1 cellular context compared by ENCODE assay signal in the genomic region with DNA sequence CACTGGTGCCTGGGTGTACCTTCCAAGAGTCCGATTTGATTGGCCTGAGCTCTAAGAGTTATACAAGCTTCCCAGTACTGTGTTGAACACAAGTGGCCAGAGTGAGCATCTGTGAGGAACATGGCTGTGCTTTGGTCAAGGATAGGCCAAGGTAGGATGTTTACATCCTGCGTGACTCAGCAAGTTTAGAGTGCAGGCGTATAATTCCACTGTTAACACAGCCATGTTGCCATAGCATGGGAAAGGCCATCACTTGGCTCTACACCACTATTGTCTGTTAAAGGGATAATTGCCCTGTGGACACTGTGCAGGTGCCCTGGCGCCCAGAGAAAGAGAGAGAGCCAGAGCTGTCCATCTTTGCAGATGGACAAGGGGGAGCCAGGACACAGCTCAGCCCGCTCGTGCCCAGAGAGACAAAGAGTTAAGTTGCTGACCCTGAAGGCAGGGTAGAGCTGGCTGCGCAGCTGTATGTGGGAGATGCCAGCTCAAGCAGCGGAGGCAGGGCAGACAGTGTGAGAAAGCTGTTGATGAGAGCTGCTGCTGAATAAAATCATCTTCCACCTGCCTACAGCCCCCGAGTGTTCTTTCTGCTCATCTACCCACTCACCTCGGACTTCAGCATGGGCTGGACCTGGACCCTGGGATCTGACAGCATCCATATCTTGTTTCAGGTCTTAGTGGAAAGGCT.
TF ChIP-seq lines count a peak whose summit lies in the region.

No MANE protein-coding gene starts in this region.

TF ChIP-seq in GM23338, 12 proteins besides CTCF, POLR2A, EP300 and RAD21 (continued from another document):
- TF ChIP-seq, protein P1, sequence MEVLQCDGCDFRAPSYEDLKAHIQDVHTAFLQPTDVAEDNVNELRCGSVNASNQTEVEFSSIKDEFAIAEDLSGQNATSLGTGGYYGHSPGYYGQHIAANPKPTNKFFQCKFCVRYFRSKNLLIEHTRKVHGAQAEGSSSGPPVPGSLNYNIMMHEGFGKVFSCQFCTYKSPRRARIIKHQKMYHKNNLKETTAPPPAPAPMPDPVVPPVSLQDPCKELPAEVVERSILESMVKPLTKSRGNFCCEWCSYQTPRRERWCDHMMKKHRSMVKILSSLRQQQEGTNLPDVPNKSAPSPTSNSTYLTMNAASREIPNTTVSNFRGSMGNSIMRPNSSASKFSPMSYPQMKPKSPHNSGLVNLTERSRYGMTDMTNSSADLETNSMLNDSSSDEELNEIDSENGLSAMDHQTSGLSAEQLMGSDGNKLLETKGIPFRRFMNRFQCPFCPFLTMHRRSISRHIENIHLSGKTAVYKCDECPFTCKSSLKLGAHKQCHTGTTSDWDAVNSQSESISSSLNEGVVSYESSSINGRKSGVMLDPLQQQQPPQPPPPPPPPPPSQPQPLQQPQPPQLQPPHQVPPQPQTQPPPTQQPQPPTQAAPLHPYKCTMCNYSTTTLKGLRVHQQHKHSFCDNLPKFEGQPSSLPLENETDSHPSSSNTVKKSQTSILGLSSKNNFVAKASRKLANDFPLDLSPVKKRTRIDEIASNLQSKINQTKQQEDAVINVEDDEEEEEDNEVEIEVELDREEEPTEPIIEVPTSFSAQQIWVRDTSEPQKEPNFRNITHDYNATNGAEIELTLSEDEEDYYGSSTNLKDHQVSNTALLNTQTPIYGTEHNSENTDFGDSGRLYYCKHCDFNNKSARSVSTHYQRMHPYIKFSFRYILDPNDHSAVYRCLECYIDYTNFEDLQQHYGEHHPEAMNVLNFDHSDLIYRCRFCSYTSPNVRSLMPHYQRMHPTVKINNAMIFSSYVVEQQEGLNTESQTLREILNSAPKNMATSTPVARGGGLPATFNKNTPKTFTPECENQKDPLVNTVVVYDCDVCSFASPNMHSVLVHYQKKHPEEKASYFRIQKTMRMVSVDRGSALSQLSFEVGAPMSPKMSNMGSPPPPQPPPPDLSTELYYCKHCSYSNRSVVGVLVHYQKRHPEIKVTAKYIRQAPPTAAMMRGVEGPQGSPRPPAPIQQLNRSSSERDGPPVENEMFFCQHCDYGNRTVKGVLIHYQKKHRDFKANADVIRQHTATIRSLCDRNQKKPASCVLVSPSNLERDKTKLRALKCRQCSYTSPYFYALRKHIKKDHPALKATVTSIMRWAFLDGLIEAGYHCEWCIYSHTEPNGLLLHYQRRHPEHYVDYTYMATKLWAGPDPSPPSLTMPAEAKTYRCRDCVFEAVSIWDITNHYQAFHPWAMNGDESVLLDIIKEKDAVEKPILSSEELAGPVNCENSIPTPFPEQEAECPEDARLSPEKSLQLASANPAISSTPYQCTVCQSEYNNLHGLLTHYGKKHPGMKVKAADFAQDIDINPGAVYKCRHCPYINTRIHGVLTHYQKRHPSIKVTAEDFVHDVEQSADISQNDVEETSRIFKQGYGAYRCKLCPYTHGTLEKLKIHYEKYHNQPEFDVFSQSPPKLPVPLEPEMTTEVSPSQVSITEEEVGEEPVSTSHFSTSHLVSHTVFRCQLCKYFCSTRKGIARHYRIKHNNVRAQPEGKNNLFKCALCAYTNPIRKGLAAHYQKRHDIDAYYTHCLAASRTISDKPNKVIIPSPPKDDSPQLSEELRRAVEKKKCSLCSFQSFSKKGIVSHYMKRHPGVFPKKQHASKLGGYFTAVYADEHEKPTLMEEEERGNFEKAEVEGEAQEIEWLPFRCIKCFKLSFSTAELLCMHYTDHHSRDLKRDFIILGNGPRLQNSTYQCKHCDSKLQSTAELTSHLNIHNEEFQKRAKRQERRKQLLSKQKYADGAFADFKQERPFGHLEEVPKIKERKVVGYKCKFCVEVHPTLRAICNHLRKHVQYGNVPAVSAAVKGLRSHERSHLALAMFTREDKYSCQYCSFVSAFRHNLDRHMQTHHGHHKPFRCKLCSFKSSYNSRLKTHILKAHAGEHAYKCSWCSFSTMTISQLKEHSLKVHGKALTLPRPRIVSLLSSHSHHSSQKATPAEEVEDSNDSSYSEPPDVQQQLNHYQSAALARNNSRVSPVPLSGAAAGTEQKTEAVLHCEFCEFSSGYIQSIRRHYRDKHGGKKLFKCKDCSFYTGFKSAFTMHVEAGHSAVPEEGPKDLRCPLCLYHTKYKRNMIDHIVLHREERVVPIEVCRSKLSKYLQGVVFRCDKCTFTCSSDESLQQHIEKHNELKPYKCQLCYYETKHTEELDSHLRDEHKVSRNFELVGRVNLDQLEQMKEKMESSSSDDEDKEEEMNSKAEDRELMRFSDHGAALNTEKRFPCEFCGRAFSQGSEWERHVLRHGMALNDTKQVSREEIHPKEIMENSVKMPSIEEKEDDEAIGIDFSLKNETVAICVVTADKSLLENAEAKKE (CRISPR knock-in tag; IDR thresholded peaks at IDR 0.05) = no peak
- TF ChIP-seq, protein P2, sequence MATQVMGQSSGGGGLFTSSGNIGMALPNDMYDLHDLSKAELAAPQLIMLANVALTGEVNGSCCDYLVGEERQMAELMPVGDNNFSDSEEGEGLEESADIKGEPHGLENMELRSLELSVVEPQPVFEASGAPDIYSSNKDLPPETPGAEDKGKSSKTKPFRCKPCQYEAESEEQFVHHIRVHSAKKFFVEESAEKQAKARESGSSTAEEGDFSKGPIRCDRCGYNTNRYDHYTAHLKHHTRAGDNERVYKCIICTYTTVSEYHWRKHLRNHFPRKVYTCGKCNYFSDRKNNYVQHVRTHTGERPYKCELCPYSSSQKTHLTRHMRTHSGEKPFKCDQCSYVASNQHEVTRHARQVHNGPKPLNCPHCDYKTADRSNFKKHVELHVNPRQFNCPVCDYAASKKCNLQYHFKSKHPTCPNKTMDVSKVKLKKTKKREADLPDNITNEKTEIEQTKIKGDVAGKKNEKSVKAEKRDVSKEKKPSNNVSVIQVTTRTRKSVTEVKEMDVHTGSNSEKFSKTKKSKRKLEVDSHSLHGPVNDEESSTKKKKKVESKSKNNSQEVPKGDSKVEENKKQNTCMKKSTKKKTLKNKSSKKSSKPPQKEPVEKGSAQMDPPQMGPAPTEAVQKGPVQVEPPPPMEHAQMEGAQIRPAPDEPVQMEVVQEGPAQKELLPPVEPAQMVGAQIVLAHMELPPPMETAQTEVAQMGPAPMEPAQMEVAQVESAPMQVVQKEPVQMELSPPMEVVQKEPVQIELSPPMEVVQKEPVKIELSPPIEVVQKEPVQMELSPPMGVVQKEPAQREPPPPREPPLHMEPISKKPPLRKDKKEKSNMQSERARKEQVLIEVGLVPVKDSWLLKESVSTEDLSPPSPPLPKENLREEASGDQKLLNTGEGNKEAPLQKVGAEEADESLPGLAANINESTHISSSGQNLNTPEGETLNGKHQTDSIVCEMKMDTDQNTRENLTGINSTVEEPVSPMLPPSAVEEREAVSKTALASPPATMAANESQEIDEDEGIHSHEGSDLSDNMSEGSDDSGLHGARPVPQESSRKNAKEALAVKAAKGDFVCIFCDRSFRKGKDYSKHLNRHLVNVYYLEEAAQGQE (IDR thresholded peaks at IDR 0.05; ENCODE audit: unreplicated experiment) = no peak
- TF ChIP-seq POLR2AphosphoS5 (IDR thresholded peaks at IDR 0.05; ENCODE audit: low read depth) (no peak), ZNF331 (CRISPR knock-in tag; IDR thresholded peaks at IDR 0.05; ENCODE audit: low read depth) (no peak), STAT1 (IDR thresholded peaks at IDR 0.05; ENCODE audit: unreplicated experiment) (no peak), JUNB (IDR thresholded peaks at IDR 0.05; ENCODE audit: unreplicated experiment) (no peak), CREB1 (CRISPR knock-in tag; IDR thresholded peaks at IDR 0.05; ENCODE audit: low read depth) (no peak)
